ENCODE assay signal across 1 cellular context in the genomic region with DNA sequence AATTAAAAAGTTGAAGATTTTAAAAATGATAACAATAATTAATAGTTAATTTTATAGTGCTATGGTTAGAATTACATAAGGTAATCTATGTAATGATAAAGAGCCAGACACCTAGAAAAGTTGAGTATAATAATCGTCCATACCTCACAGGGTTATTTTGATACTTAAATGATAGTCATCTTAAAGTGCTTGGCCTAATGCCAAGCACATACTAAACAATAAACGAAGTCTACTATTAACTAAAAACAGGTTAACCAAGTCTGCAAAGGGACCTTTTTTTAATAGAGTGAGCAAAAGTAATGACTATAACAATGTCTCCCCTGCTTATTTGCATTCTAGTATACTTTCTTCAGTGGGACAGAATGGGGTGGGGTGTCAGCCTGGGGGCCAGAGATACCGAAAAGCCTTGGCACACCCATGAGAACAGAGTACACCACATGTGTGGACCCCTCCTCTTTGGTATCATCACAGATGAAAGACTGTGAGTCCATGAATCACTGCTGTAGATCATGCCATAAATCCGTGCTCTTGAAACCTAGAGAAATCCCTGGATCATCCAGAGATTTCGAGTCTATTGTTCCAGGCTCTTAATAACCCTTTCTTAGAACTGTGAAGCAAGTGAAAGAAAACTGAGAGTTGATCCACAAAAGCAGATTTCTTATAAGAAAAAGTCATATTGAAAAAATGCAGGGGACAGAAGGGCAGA.
TF ChIP-seq lines count a peak whose summit lies in the region.

No MANE protein-coding gene starts in this region.

TF ChIP-seq in IMR-90, 13 proteins besides CTCF, POLR2A, EP300 and RAD21 (continued from another document):
- TF ChIP-seq, protein P1, sequence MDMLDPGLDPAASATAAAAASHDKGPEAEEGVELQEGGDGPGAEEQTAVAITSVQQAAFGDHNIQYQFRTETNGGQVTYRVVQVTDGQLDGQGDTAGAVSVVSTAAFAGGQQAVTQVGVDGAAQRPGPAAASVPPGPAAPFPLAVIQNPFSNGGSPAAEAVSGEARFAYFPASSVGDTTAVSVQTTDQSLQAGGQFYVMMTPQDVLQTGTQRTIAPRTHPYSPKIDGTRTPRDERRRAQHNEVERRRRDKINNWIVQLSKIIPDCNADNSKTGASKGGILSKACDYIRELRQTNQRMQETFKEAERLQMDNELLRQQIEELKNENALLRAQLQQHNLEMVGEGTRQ (IDR thresholded peaks at IDR 0.05; ENCODE audit: low read depth, low read length) = no peak
- TF ChIP-seq MXI1 (IDR thresholded peaks at IDR 0.05; ENCODE audit: borderline replicate concordance, low read depth, low read length) = no peak
- no peak for TF ChIP-seq RFX5 (IDR thresholded peaks at IDR 0.05; ENCODE audit: low read depth, low read length)
- TF ChIP-seq, protein P2, sequence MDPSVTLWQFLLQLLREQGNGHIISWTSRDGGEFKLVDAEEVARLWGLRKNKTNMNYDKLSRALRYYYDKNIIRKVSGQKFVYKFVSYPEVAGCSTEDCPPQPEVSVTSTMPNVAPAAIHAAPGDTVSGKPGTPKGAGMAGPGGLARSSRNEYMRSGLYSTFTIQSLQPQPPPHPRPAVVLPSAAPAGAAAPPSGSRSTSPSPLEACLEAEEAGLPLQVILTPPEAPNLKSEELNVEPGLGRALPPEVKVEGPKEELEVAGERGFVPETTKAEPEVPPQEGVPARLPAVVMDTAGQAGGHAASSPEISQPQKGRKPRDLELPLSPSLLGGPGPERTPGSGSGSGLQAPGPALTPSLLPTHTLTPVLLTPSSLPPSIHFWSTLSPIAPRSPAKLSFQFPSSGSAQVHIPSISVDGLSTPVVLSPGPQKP (IDR thresholded peaks at IDR 0.05; ENCODE audit: borderline replicate concordance, low read depth, low read length) = no peak
- TF ChIP-seq RCOR1 (IDR thresholded peaks at IDR 0.05; ENCODE audit: insufficient replicate concordance, low read length) = no peak
- TF ChIP-seq FOS (IDR thresholded peaks at IDR 0.05; ENCODE audit: low read depth, low read length) = no peak
- no peak for TF ChIP-seq MAFK (IDR thresholded peaks at IDR 0.05; ENCODE audit: low read depth, low read length)
- TF ChIP-seq MAZ (IDR thresholded peaks at IDR 0.05; ENCODE audit: borderline replicate concordance, low read depth, low read length) = no peak
- no peak for TF ChIP-seq NFE2L2 (IDR thresholded peaks at IDR 0.05; ENCODE audit: low read depth, low read length)
- no peak for TF ChIP-seq CEBPB (IDR thresholded peaks at IDR 0.05; ENCODE audit: low read depth, low read length)
